ENCODE assay signal across 8 cellular contexts in the genomic region with DNA sequence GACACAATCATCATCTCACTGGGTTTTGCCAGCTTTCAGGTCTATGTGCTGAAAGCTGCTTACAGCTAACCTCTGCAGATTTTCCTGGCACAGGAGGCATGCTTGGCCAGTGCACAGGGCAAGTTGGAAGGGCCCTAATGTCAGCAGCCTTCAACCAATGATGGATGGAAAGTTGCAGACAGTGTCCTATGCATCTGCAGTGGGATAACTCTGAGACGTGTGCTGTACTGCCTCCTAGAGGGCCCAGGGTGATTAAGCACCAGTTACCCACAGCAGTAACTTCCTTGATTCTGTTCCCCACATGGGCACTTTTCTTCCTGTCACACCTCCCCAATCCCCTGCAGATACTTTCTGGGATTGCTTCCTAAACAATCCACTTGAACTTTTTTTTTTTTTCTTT. TPM values are rescaled to one million over a fixed set of nuclear protein-coding genes. Genes with fewer than 3 reads are reported as not detected.
DNase-seq lines count a peak whose midpoint lies in the region; ATAC-seq and TF ChIP-seq lines count a peak whose summit lies in the region.

No MANE protein-coding gene starts in this region.

- H2BK120ac ChIP-seq in trophoblast cell (ENCODE audit: insufficient read depth, low read length, poor library complexity) = no peak overlapping the region

- no peaks in the 10 kb centered on the region for H3K4me1 Mint-ChIP-seq in CD8-positive, alpha-beta memory T cell

- no peak overlapping the region for H4K12ac ChIP-seq in trophoblast cell (ENCODE audit: low read depth, low read length)

- H3K79me2 ChIP-seq in trophoblast cell (ENCODE audit: control insufficient read depth, insufficient read depth, low read length, poor library complexity) = no peaks in the 10 kb centered on the region

- H3K36me3 Mint-ChIP-seq in CD8-positive, alpha-beta memory T cell = no peaks in the 10 kb centered on the region

- TF ChIP-seq CTCF in GM13976 (IDR thresholded peaks at IDR 0.05; ENCODE audit: borderline replicate concordance, control extremely low read depth, extremely low read depth, insufficient read depth, missing control alignments) = peak; percentile 73
- peak; percentile 60 for TF ChIP-seq CTCF in brain microvascular endothelial cell (IDR thresholded peaks at IDR 0.05; ENCODE audit: low read depth, low read length, missing control alignments)

- H3K27ac ChIP-seq in brain microvascular endothelial cell (no peak overlapping the region), trophoblast cell (ENCODE audit: low read depth, low read length) (no peak overlapping the region)
- no peak overlapping the region for H3K27ac ChIP-seq in CD8-positive, alpha-beta memory T cell (ENCODE audit: low read depth, low read length)

- H3K9me3 ChIP-seq in trophoblast cell (ENCODE audit: insufficient read depth, low read depth, low read length) = peaks cover 5% of the 10 kb centered on the region
- no peaks in the 10 kb centered on the region for H3K9me3 ChIP-seq in CD8-positive, alpha-beta memory T cell (ENCODE audit: low read length)

- no peak overlapping the region for H3K14ac ChIP-seq in trophoblast cell (ENCODE audit: low read length)

- H3K18ac ChIP-seq in trophoblast cell (ENCODE audit: low read length) = no peak overlapping the region

- no peak overlapping the region for H2BK12ac ChIP-seq in trophoblast cell (ENCODE audit: low read length)

- H3K36me3 ChIP-seq in brain microvascular endothelial cell (replicated peaks) = no peaks in the 10 kb centered on the region
- peaks cover 31 to 42% of the 10 kb centered on the region in 2 experiments for H3K36me3 ChIP-seq in trophoblast cell (ENCODE audit: control insufficient read depth in 1 of 2, insufficient read depth in 2 of 2, low read length in 2 of 2)
- no peaks in the 10 kb centered on the region for H3K36me3 ChIP-seq in CD8-positive, alpha-beta memory T cell (ENCODE audit: insufficient read depth, low read length)

- in situ Hi-C loops in GM13976 (cut with MboI; ENCODE audit: low sequenced_read_pairs, unreplicated experiment) = no loop called here
- in situ Hi-C loops in brain microvascular endothelial cell (cut with HindIII; ENCODE audit: low pct_ligation_motif_present, low sequenced_read_pairs) = no loop called here

- H3K4me3 Mint-ChIP-seq in CD8-positive, alpha-beta memory T cell = no peak overlapping the region

- no peak overlapping the region for H3K23ac ChIP-seq in trophoblast cell (ENCODE audit: low read length)

- H3K4me1 ChIP-seq in trophoblast cell (ENCODE audit: control insufficient read depth in 1 of 2, insufficient read depth in 2 of 2, low read length in 2 of 2) = no peaks in the 10 kb centered on the region
- no peaks in the 10 kb centered on the region for H3K4me1 ChIP-seq in CD8-positive, alpha-beta memory T cell (ENCODE audit: insufficient read depth, low read length)

- H2AFZ ChIP-seq in trophoblast cell (ENCODE audit: insufficient read depth, low read length, poor library complexity) = no peak overlapping the region

- H4K8ac ChIP-seq in trophoblast cell (ENCODE audit: low read depth, low read length) = no peak overlapping the region

- H2BK5ac ChIP-seq in trophoblast cell (ENCODE audit: low read depth, low read length, poor library complexity) = no peak overlapping the region

- CTCF ChIA-PET in CD8-positive, alpha-beta memory T cell (lab: Charles Lee) = no interaction called here

- no peak overlapping the region for H3K4ac ChIP-seq in trophoblast cell (ENCODE audit: low read depth, low read length)

- POLR2A ChIA-PET in CD8-positive, alpha-beta memory T cell (lab: Charles Lee) = no interaction called here

- H3K27me3 Mint-ChIP-seq in CD8-positive, alpha-beta memory T cell = peaks cover 2 to 8% of the 10 kb centered on the region in 2 donors

- no peak overlapping the region for H4K91ac ChIP-seq in trophoblast cell (ENCODE audit: low read depth, low read length)

- no peak overlapping the region for H3K4me2 ChIP-seq in trophoblast cell (ENCODE audit: low read length)

- no peak overlapping the region for H3K27ac Mint-ChIP-seq in CD8-positive, alpha-beta memory T cell

- ATAC-seq in GM21390 (IDR thresholded peaks at IDR 0.05; ENCODE audit: unreplicated experiment) = no peak

- WGBS in trophoblast cell (ENCODE audit: extremely low coverage, insufficient coverage, insufficient read length) = no CpG with 5 or more reads among the region's 1 CpG

- H2AK5ac ChIP-seq in trophoblast cell (ENCODE audit: low read length) = no peak overlapping the region

- H3K4me3 ChIP-seq in brain microvascular endothelial cell (ENCODE audit: low read depth, low read length) (no peak overlapping the region), trophoblast cell (ENCODE audit: low read depth, low read length) (no peak overlapping the region)
- no peak overlapping the region for H3K4me3 ChIP-seq in CD8-positive, alpha-beta memory T cell (ENCODE audit: low read length)

- H3K9ac ChIP-seq in trophoblast cell (ENCODE audit: low read length) = no peak overlapping the region

- H3K9me3 Mint-ChIP-seq in CD8-positive, alpha-beta memory T cell = no peaks in the 10 kb centered on the region

- DNase-seq in AG08396 (ENCODE audit: low spot score) (peak; percentile 56), GM13976 (ENCODE audit: low spot score) (peak; percentile 79), LHCN-M2 (ENCODE audit: low read depth) (peak; percentile 15), brain microvascular endothelial cell (peak; percentile 4), trophoblast cell (peak; percentile 28 to 65), NCI-H1092 (lab: John Stamatoyannopoulos, UW) (no peak)
- DNase-seq in CD8-positive, alpha-beta memory T cell = no peak

- H3K79me1 ChIP-seq in trophoblast cell (ENCODE audit: low read length) = no peaks in the 10 kb centered on the region

- H3K27me3 ChIP-seq in brain microvascular endothelial cell (replicated peaks) = no peaks in the 10 kb centered on the region
- no peaks in the 10 kb centered on the region for H3K27me3 ChIP-seq in trophoblast cell (ENCODE audit: insufficient read depth, low read length)
- H3K27me3 ChIP-seq in CD8-positive, alpha-beta memory T cell (ENCODE audit: insufficient read depth, low read length, poor library complexity, severe bottlenecking) = no peaks in the 10 kb centered on the region

RNA-seq across cellular contexts. Expression of a gene that starts 38.6 kb away (rescaled TPM):
- not detected in 2 replicates for total RNA-seq in LHCN-M2 (2014; rRNA removed)
- polyA plus RNA-seq in LHCN-M2 (2012) = not detected
- 6.9 and 7.6 TPM in 2 replicates for polyA plus RNA-seq in trophoblast cell (2013)
- total RNA-seq in CD8-positive, alpha-beta memory T cell = not detected
- polyA plus RNA-seq in CD8-positive, alpha-beta memory T cell = not detected

RNA-seq across cellular contexts. Expression of a gene that starts 50.2 kb away (rescaled TPM):
- total RNA-seq in LHCN-M2 (2014; rRNA removed) = 29.3 and 42.6 TPM in 2 replicates
- 16.3 TPM for polyA plus RNA-seq in LHCN-M2 (2012)
- polyA plus RNA-seq in trophoblast cell (2013) = 20.7 and 21.8 TPM in 2 replicates
- 10 to 100 TPM; 29.2 to 31.8 TPM for total RNA-seq in CD8-positive, alpha-beta memory T cell
- polyA plus RNA-seq in CD8-positive, alpha-beta memory T cell = 11.9 TPM

RNA-seq across cellular contexts. Expression of a gene that starts 50.5 kb away (rescaled TPM):
- total RNA-seq in LHCN-M2 (2014; rRNA removed) = 116 and 132 TPM in 2 replicates
- 57.3 TPM for polyA plus RNA-seq in LHCN-M2 (2012)
- 333 and 360 TPM in 2 replicates for polyA plus RNA-seq in trophoblast cell (2013)
- 100 to 1,000 TPM; 174 to 191 TPM for total RNA-seq in CD8-positive, alpha-beta memory T cell
- polyA plus RNA-seq in CD8-positive, alpha-beta memory T cell = 89.0 TPM

Comparison
In these comparisons a context has a peak if more than half of its experiments do, and no peak if none do; other contexts are left out.
1. DNase-seq: peak in AG08396 (single experiment), GM13976 (single experiment), LHCN-M2 (single experiment), brain microvascular endothelial cell (single experiment) and trophoblast cell (2 of 2); none in NCI-H1092 (single experiment) and CD8-positive, alpha-beta memory T cell (0 of 5).